ENCODE assay signal across 8 cellular contexts in the genomic region with DNA sequence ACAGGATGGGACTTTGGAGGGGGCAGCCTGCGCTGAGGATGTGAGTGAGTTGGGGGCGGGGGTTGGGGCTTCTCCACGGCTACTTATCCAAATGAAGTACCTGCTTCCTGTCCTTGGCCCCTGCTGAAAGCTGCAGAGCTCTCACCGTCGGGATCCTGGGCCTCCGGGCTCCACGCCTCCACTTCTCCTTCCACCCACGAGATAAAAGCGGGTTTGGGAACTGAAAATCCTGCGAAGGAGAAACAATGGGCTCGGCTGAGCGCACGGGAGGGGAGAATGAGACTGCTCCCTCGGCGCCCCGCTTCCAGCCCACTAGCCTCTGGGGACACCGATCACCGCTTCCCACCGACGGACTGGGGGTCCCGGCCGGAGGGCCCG. TPM values are rescaled to one million over a fixed set of nuclear protein-coding genes. Genes with fewer than 3 reads are reported as not detected.
A peak's percentile ranks its signal among the peaks of the same experiment; 100 is the strongest.
DNase-seq lines count a peak whose midpoint lies in the region; ATAC-seq and TF ChIP-seq lines count a peak whose summit lies in the region.

No MANE protein-coding gene starts in this region.

- no peaks in the 10 kb centered on the region for H3K27me3 Mint-ChIP-seq in T-helper 2 cell treated with Interferon-gamma antibody and Interleukin-4, amounts not matched to agents 5 μg/mL and 100 μg/mL, for 36 hours (ENCODE audit: low read depth)

- no peaks in the 10 kb centered on the region for H3K9me3 ChIP-seq in A673 (ENCODE audit: low read depth, low read length, poor library complexity, severe bottlenecking)

- BruUV-seq in A673 (replicated peaks; lab: Mats Ljungman, UMichigan) = no TSS peak

- H3K4me1 ChIP-seq in A673 (ENCODE audit: insufficient read depth, low read length, poor library complexity, severe bottlenecking) (peaks cover 5% of the 10 kb centered on the region), rectal smooth muscle tissue (ENCODE audit: control insufficient read depth, insufficient read depth, low read length) (peaks cover 4% of the 10 kb centered on the region)

- CTCF ChIA-PET in A673 (lab: Charles Lee) = interaction anchor here (1.3 kb wide), 1 partner anchor 13 kb away, joined by 6 read pairs; no protein-coding TSS in a partner anchor

- H3K36me3 Mint-ChIP-seq in T-helper 2 cell treated with Interferon-gamma antibody and Interleukin-4, amounts not matched to agents 5 μg/mL and 100 μg/mL, for 36 hours (ENCODE audit: low read depth) = peaks cover 29% of the 10 kb centered on the region

- peak; percentile 30 for ATAC-seq in HG03135 (IDR thresholded peaks at IDR 0.05; ENCODE audit: unreplicated experiment)

- peak overlapping the region; percentile 91 for H3K4me3 Mint-ChIP-seq in T-helper 2 cell treated with Interferon-gamma antibody and Interleukin-4, amounts not matched to agents 5 μg/mL and 100 μg/mL, for 36 hours

- intact Hi-C loops in A673 (cut with micrococcal nuclease; ENCODE audit: unreplicated experiment) = no loop called here

- DNase-seq in A673 (ENCODE audit: low spot score) = peak; percentile 51
- peak; percentile 54 for DNase-seq in GM13976 (ENCODE audit: low spot score)
- no peak for DNase-seq in T-helper 2 cell treated with Interferon-gamma antibody and Interleukin-4, amounts not matched to agents 5 μg/mL and 100 μg/mL, for 36 hours (ENCODE audit: low spot score)
- DNase-seq in fibroblast of the aortic adventitia (ENCODE audit: low read depth) = no peak
- no peak for DNase-seq in GM19240 (ENCODE audit: insufficient read length, low spot score)
- DNase-seq in NCI-H526 treated with DMSO at 0.1 percent for 48 hours (lab: John Stamatoyannopoulos, UW) = no peak

- in situ Hi-C loops in GM13976 (cut with MboI; ENCODE audit: low sequenced_read_pairs, unreplicated experiment) = no loop called here

- H3K27ac ChIP-seq in A673 (ENCODE audit: low read depth, low read length, poor library complexity, severe bottlenecking) = peak overlapping the region; percentile 96
- H3K27ac ChIP-seq in rectal smooth muscle tissue (ENCODE audit: low read depth, low read length) = peak overlapping the region; percentile 84

- peak overlapping the region; percentile 46 for H3K9ac ChIP-seq in rectal smooth muscle tissue (ENCODE audit: low read length)

- peak overlapping the region; percentile 74 for H3K4me3 ChIP-seq in A673 (ENCODE audit: low read depth, low read length, poor library complexity, severe bottlenecking)
- peak overlapping the region; percentile 92 for H3K4me3 ChIP-seq in fibroblast of the aortic adventitia (ENCODE audit: low read depth, low read length)
- peak overlapping the region; percentile 94 for H3K4me3 ChIP-seq in rectal smooth muscle tissue (ENCODE audit: low read length)

- H3K4me1 Mint-ChIP-seq in T-helper 2 cell treated with Interferon-gamma antibody and Interleukin-4, amounts not matched to agents 5 μg/mL and 100 μg/mL, for 36 hours (ENCODE audit: low read depth) = peaks cover 18% of the 10 kb centered on the region

- POLR2A ChIA-PET in A673 (lab: Charles Lee; ENCODE audit: low non-redundant PET) = no interaction called here

- peak overlapping the region; percentile 78 for H3K27ac Mint-ChIP-seq in T-helper 2 cell treated with Interferon-gamma antibody and Interleukin-4, amounts not matched to agents 5 μg/mL and 100 μg/mL, for 36 hours

- H3K27me3 ChIP-seq in A673 (replicated peaks; ENCODE audit: insufficient read depth, low read depth, low read length, poor library complexity) (no peaks in the 10 kb centered on the region), rectal smooth muscle tissue (ENCODE audit: control insufficient read depth, insufficient read depth, low read length) (no peaks in the 10 kb centered on the region)

- H3K36me3 ChIP-seq in A673 (ENCODE audit: insufficient read depth, low read length, poor library complexity, severe bottlenecking) = peaks cover 42% of the 10 kb centered on the region
- H3K36me3 ChIP-seq in rectal smooth muscle tissue (ENCODE audit: control insufficient read depth, insufficient read depth, low read length) = peaks cover 4% of the 10 kb centered on the region

- H3K9me3 Mint-ChIP-seq in T-helper 2 cell treated with Interferon-gamma antibody and Interleukin-4, amounts not matched to agents 5 μg/mL and 100 μg/mL, for 36 hours = no peaks in the 10 kb centered on the region

- no peak for TF ChIP-seq CTCF in A673 (conservative IDR thresholded peaks at IDR 0.05; ENCODE audit: low read depth, low read length)
- no peak for TF ChIP-seq CTCF in GM13976 (IDR thresholded peaks at IDR 0.05; ENCODE audit: borderline replicate concordance, control extremely low read depth, extremely low read depth, insufficient read depth, missing control alignments)
- TF ChIP-seq CTCF in fibroblast of the aortic adventitia (IDR thresholded peaks at IDR 0.05; ENCODE audit: insufficient read depth, low read length) = no peak

RNA-seq across cellular contexts. Expression of a gene that starts 0.5 kb away (rescaled TPM):
- 21.4 and 23.2 TPM in 2 replicates for total RNA-seq in A673 (2021)
- 8.1 and 8.3 TPM in 2 replicates for total RNA-seq in fibroblast of the aortic adventitia (ENCODE audit: low replicate concordance)

RNA-seq across cellular contexts. Expression of a gene that starts 13.5 kb away (rescaled TPM):
- total RNA-seq in A673 (2021) = 8.5 and 9.1 TPM in 2 replicates
- 6.7 and 57.4 TPM in 2 replicates for total RNA-seq in fibroblast of the aortic adventitia (ENCODE audit: low replicate concordance)

RNA-seq across cellular contexts. Expression of a gene that starts 25.2 kb away (rescaled TPM):
- total RNA-seq in A673 (2021) = 18.1 and 21.1 TPM in 2 replicates
- total RNA-seq in fibroblast of the aortic adventitia (ENCODE audit: low replicate concordance) = 7.0 and 8.1 TPM in 2 replicates

RNA-seq across cellular contexts. Expression of a gene that starts 26.8 kb away (rescaled TPM):
- total RNA-seq in A673 (2021) (15.2 and 17.7 TPM in 2 replicates), fibroblast of the aortic adventitia (ENCODE audit: low replicate concordance) (5.3 and 11.2 TPM in 2 replicates)

RNA-seq across cellular contexts. Expression of a gene that starts 50.4 kb away (rescaled TPM):
- total RNA-seq in A673 (2021) = 10.6 and 12.7 TPM in 2 replicates
- 14.0 and 16.0 TPM in 2 replicates for total RNA-seq in fibroblast of the aortic adventitia (ENCODE audit: low replicate concordance)

Comparison
In these comparisons a context has a peak if more than half of its experiments do, and no peak if none do; other contexts are left out.
1. DNase-seq: peak in A673 (single experiment) and GM13976 (single experiment); none in T-helper 2 cell treated with Interferon-gamma antibody and Interleukin-4, amounts not matched to agents 5 μg/mL and 100 μg/mL, for 36 hours (single experiment), fibroblast of the aortic adventitia (single experiment), GM19240 (single experiment) and NCI-H526 treated with DMSO at 0.1 percent for 48 hours (single experiment).
2. Peak in every context shown above with its lines, with median percentiles within 50 percentile points of each other: H3K4me3 ChIP-seq.